Comparison of ENCODE assay signal across 24 cellular contexts in the genomic region with DNA sequence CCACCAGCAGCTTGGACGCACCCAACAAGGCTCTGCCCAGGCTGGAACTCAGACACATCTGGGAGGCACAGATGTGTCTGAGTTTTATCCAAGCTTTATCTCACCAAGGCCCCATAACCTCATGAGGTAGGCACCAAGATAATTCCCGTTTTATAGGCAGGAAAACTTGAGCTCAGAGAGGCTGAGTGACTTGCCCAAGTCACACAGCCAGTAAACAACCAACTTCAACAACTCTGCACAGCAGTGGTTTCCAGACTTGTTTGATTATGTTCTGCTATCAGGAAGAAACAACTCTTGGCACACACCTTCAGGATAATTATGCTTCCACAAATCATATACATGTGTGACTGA.
DNase-seq lines count a peak whose midpoint lies in the region; ATAC-seq and TF ChIP-seq lines count a peak whose summit lies in the region.
"Had no signal": no experiment of that assay in that cellular context is flagged by ENCODE, and none has a peak within 500 bp of the region (broad histone marks: within the 10 kb centered on the region; RNA-seq: fewer than 3 reads in every experiment).

No MANE protein-coding gene starts in this region.

- CTCF ChIA-PET in MCF 10A (lab: Yijun Ruan, JAX) = interaction anchor here (0.8 kb wide), 1 partner anchor 11 kb away, joined by 5 read pairs; no protein-coding TSS in a partner anchor

- POLR2A ChIA-PET in MCF 10A (lab: Yijun Ruan, JAX) = interaction anchor here (0.7 to 1.2 kb wide), 2 partner anchors 14 to 31 kb away, joined by 3 to 4 read pairs; no protein-coding TSS in a partner anchor

- H3K4me3 ChIP-seq in breast epithelium = no peak overlapping the region
- no peak overlapping the region for H3K4me3 ChIP-seq in body of pancreas
- peak overlapping the region; percentile 20 to 46 for H3K4me3 ChIP-seq in mucosa of rectum (ENCODE audit: low read length in 2 of 2)
- H3K4me3 ChIP-seq in ovary = no peak overlapping the region
- H3K4me3 ChIP-seq: cardiac muscle cell, heart right ventricle, right atrium auricular region, tibial nerve had no signal

- intact Hi-C loops in MCF 10A (cut with micrococcal nuclease) (no loop called here), breast epithelium (cut with DNase I; ENCODE audit: low total_unique reads) (no loop called here), body of pancreas (cut with DNase I) (loop anchor here (10.0 kb wide), 1 partner anchor 51 kb away; no protein-coding TSS in a partner anchor), ovary (cut with DNase I) (no loop called here)

- BruUV-seq in MCF 10A (replicated peaks; lab: Mats Ljungman, UMichigan) = no TSS peak

- H3K9ac ChIP-seq in mucosa of rectum (ENCODE audit: low read depth in 1 of 2, low read length in 2 of 2) = peak overlapping the region; percentile 66 to 69
- H3K9ac ChIP-seq: KMS-11 had no signal

- H3K27ac ChIP-seq in breast epithelium (peak overlapping the region in 1 of 2 donors; percentile 2), body of pancreas (peak overlapping the region in 3 of 4 donors; percentile 49 to 73 (median 57)), mucosa of rectum (ENCODE audit: low read depth in 2 of 2, low read length in 2 of 2) (peak overlapping the region; percentile 85 to 99), ovary (no peak overlapping the region)
- H3K27ac ChIP-seq: cardiac muscle cell, heart right ventricle, KMS-11, right atrium auricular region had no signal

- H3K9me3 Mint-ChIP-seq in MCF 10A (ENCODE audit: unreplicated experiment) (no peaks in the 10 kb centered on the region), chondrocyte (ENCODE audit: low read depth) (no peaks in the 10 kb centered on the region)
- H3K9me3 Mint-ChIP-seq: activated CD4-positive, alpha-beta memory T cell treated with anti-CD3 and anti-CD28 coated beads for 36 hours; activated T-cell treated with anti-CD3 and anti-CD28 coated beads, Interleukin-2, amount 50 U/mL, for 72 hours had no signal

- TF ChIP-seq EP300 in ovary (IDR thresholded peaks at IDR 0.05) = no peak

- H3K27me3 Mint-ChIP-seq in MCF 10A (ENCODE audit: insufficient read depth, unreplicated experiment) (no peaks in the 10 kb centered on the region), chondrocyte (ENCODE audit: low read depth) (no peaks in the 10 kb centered on the region)
- H3K27me3 Mint-ChIP-seq: activated CD4-positive, alpha-beta memory T cell treated with anti-CD3 and anti-CD28 coated beads for 36 hours had no signal

- no peak overlapping the region for H3K4me3 Mint-ChIP-seq in MCF 10A (ENCODE audit: unreplicated experiment)
- H3K4me3 Mint-ChIP-seq in chondrocyte (ENCODE audit: unreplicated experiment) = no peak overlapping the region
- H3K4me3 Mint-ChIP-seq: activated CD4-positive, alpha-beta memory T cell treated with anti-CD3 and anti-CD28 coated beads for 36 hours; activated T-cell treated with anti-CD3 and anti-CD28 coated beads, Interleukin-2, amount 50 U/mL, for 72 hours had no signal

- no peak for DNase-seq in MCF 10A (ENCODE audit: unreplicated experiment)
- DNase-seq in breast epithelium (ENCODE audit: low spot score in 2 of 2) = no peak
- no peak for DNase-seq in body of pancreas
- no peak for DNase-seq in chondrocyte (ENCODE audit: low spot score)
- no peak for DNase-seq in ovary
- no peak for DNase-seq in NCI-H1417 treated with DMSO at 0.1 percent for 48 hours (lab: John Stamatoyannopoulos, UW)
- no peak for DNase-seq in NCI-H526 treated with DMSO at 0.1 percent for 48 hours (lab: John Stamatoyannopoulos, UW)
- DNase-seq: ACHN; activated CD4-positive, alpha-beta memory T cell treated with anti-CD3 and anti-CD28 coated beads for 36 hours; activated T-cell treated with anti-CD3 and anti-CD28 coated beads, Interleukin-2, amount 50 U/mL, for 72 hours; effector memory CD4-positive, alpha-beta T cell; heart right ventricle; mesendoderm; NCI-H1092 treated with DMSO at 0.1 percent for 48 hours; nucleus accumbens; Right ventricle myocardium superior; stimulated activated CD4-positive, alpha-beta T cell treated with anti-CD3 and anti-CD28 coated beads, Interleukin-15, amount 100 ng/mL, for 24 hours; stimulated activated naive CD4-positive, alpha-beta T cell; T-helper 1 cell had no signal

- H3K36me3 Mint-ChIP-seq in MCF 10A (ENCODE audit: insufficient read depth, unreplicated experiment) = no peaks in the 10 kb centered on the region
- H3K36me3 Mint-ChIP-seq in chondrocyte (ENCODE audit: low read depth) = no peaks in the 10 kb centered on the region
- H3K36me3 Mint-ChIP-seq: activated CD4-positive, alpha-beta memory T cell treated with anti-CD3 and anti-CD28 coated beads for 36 hours had no signal

- ATAC-seq in body of pancreas = no peak
- ATAC-seq: activated T-cell treated with anti-CD3 and anti-CD28 coated beads, Interleukin-2, amount 50 U/mL, for 72 hours; heart right ventricle had no signal

- peaks cover 5 to 15% of the 10 kb centered on the region in 2 donors for H3K4me1 ChIP-seq in breast epithelium
- peaks cover 66% of the 10 kb centered on the region for H3K4me1 ChIP-seq in body of pancreas
- H3K4me1 ChIP-seq in mucosa of rectum (ENCODE audit: control insufficient read depth in 2 of 2, insufficient read depth in 2 of 2, low read length in 2 of 2) = peaks cover 44 to 78% of the 10 kb centered on the region in 2 donors
- H3K4me1 ChIP-seq in ovary (ENCODE audit: insufficient read depth) = peaks cover 7% of the 10 kb centered on the region

- H3K27ac Mint-ChIP-seq in MCF 10A (ENCODE audit: low read depth, unreplicated experiment) (peak overlapping the region; percentile 43), chondrocyte (ENCODE audit: unreplicated experiment) (no peak overlapping the region)
- H3K27ac Mint-ChIP-seq: activated CD4-positive, alpha-beta memory T cell treated with anti-CD3 and anti-CD28 coated beads for 36 hours; activated T-cell treated with anti-CD3 and anti-CD28 coated beads, Interleukin-2, amount 50 U/mL, for 72 hours had no signal

- H3K36me3 ChIP-seq in breast epithelium (no peaks in the 10 kb centered on the region), body of pancreas (replicated peaks in 1 of 2; ENCODE audit: insufficient read depth in 1 of 2, low read depth in 2 of 2) (no peaks in the 10 kb centered on the region), mucosa of rectum (ENCODE audit: control insufficient read depth in 2 of 2, insufficient read depth in 2 of 2, low read length in 2 of 2) (no peaks in the 10 kb centered on the region), ovary (no peaks in the 10 kb centered on the region)
- H3K36me3 ChIP-seq: cardiac muscle cell, heart right ventricle, right atrium auricular region, tibial nerve had no signal

- H3K4me1 Mint-ChIP-seq in MCF 10A (ENCODE audit: insufficient read depth, unreplicated experiment) = peaks cover 29% of the 10 kb centered on the region
- peaks cover 21% of the 10 kb centered on the region for H3K4me1 Mint-ChIP-seq in chondrocyte (ENCODE audit: low read depth)

- TF ChIP-seq CTCF in MCF 10A (IDR thresholded peaks at IDR 0.05; ENCODE audit: unreplicated experiment) = no peak
- TF ChIP-seq CTCF in breast epithelium (IDR thresholded peaks at IDR 0.05) = no peak
- no peak for TF ChIP-seq CTCF in body of pancreas (IDR thresholded peaks at IDR 0.05)
- TF ChIP-seq CTCF in chondrocyte (IDR thresholded peaks at IDR 0.05) = no peak
- TF ChIP-seq CTCF in ovary (IDR thresholded peaks at IDR 0.05) = no peak

- no peak for TF ChIP-seq POLR2A in breast epithelium (IDR thresholded peaks at IDR 0.05)
- TF ChIP-seq POLR2A in body of pancreas (IDR thresholded peaks at IDR 0.05) = no peak
- TF ChIP-seq POLR2A in ovary (IDR thresholded peaks at IDR 0.05) = no peak

- H3K9me3 ChIP-seq in breast epithelium (no peaks in the 10 kb centered on the region), body of pancreas (no peaks in the 10 kb centered on the region), mucosa of rectum (ENCODE audit: control insufficient read depth in 2 of 2, low read length in 2 of 2) (no peaks in the 10 kb centered on the region), ovary (no peaks in the 10 kb centered on the region)
- H3K9me3 ChIP-seq: heart right ventricle, right atrium auricular region, tibial nerve had no signal

- H3K27me3 ChIP-seq in breast epithelium (no peaks in the 10 kb centered on the region), body of pancreas (no peaks in the 10 kb centered on the region), mucosa of rectum (ENCODE audit: control insufficient read depth in 2 of 2, insufficient read depth in 2 of 2, low read length in 2 of 2) (no peaks in the 10 kb centered on the region), ovary (no peaks in the 10 kb centered on the region)
- H3K27me3 ChIP-seq: cardiac muscle cell, heart right ventricle, right atrium auricular region, tibial nerve had no signal

- WGBS in body of pancreas, 2 donors = 0 to 57% methylated on average over 1 to 2 of the region's 2 CpGs
- WGBS in ovary, 3 donors = 67 to 74% (median 67%) methylated on average over 2 of the region's 2 CpGs

Comparison
In these comparisons a context has a peak if more than half of its experiments do, and no peak if none do; other contexts are left out.
1. H3K27ac ChIP-seq: peak in body of pancreas (3 of 4) and mucosa of rectum (2 of 2); none in ovary (0 of 2).
2. H3K4me3 ChIP-seq: peak in mucosa of rectum (2 of 2); none in breast epithelium (0 of 3), body of pancreas (0 of 2) and ovary (single experiment).